In the genomic region with DNA sequence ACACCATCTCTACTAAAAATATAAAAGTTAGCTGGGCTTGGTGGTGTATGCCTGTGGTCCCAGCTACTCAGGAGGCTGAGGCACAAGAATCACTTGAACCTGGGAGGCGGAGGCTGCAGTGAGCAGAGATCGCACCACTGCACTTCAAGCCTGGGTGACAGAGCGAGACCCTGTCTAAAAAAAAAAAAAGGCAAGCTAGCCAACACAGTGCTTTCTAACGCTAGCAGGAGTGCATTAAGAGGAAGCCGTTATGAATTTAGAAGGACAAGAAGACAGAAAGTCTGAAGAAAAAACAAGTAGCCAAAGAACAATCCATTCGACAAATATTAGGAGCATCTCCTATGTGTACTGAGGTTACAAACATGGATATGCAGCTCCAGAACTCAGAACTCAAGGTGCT, we compare ENCODE assay signal across 23 cellular contexts. TPM values are rescaled to one million over a fixed set of nuclear protein-coding genes. Genes with fewer than 3 reads are reported as not detected.
DNase-seq lines count a peak whose midpoint lies in the region; ATAC-seq and TF ChIP-seq lines count a peak whose summit lies in the region.
"Had no signal": no experiment of that assay in that cellular context is flagged by ENCODE, and none has a peak within 500 bp of the region (broad histone marks: within the 10 kb centered on the region; RNA-seq: fewer than 3 reads in every experiment).

No MANE protein-coding gene starts in this region.

- H3K4me1 ChIP-seq in GM23338 (ENCODE audit: insufficient read depth), result no peaks in the 10 kb centered on the region
- H3K4me1 ChIP-seq: gastrocnemius medialis had no signal

- intact Hi-C loops in activated CD4-positive, alpha-beta T cell treated with anti-CD3 and anti-CD28 coated beads, Interleukin-2, amount 10 ng/mL, durations not matched to agents 24 days and 14 days (cut with micrococcal nuclease), result no loop called here
- intact Hi-C loops in natural killer cell (cut with micrococcal nuclease), result no loop called here

- no peak overlapping the region for H3K27ac ChIP-seq in GM23338 (ENCODE audit: low read depth)
- H3K27ac ChIP-seq: gastrocnemius medialis, ovary, RWPE1, thoracic aorta had no signal

- no peak for TF ChIP-seq CTCF in natural killer cell (IDR thresholded peaks at IDR 0.05)
- TF ChIP-seq CTCF in GM23338 (conservative IDR thresholded peaks at IDR 0.05; ENCODE audit: low read depth in 2 of 2), result no peak

- no peak overlapping the region for H2AFZ ChIP-seq in GM23338

- H3K36me3 Mint-ChIP-seq in activated CD4-positive, alpha-beta T cell treated with anti-CD3 and anti-CD28 coated beads, Interleukin-2, amount 10 ng/mL, durations not matched to agents 24 days and 14 days (ENCODE audit: low read depth), result no peaks in the 10 kb centered on the region
- H3K36me3 Mint-ChIP-seq in T-helper 17 cell (ENCODE audit: low read depth), result peaks cover 3% of the 10 kb centered on the region
- no peaks in the 10 kb centered on the region for H3K36me3 Mint-ChIP-seq in natural killer cell
- no peaks in the 10 kb centered on the region for H3K36me3 Mint-ChIP-seq in GM23338 (ENCODE audit: low read depth)

- no peak overlapping the region for H3K4me3 Mint-ChIP-seq in activated CD4-positive, alpha-beta T cell treated with anti-CD3 and anti-CD28 coated beads, Interleukin-2, amount 10 ng/mL, durations not matched to agents 24 days and 14 days
- H3K4me3 Mint-ChIP-seq in T-helper 17 cell (no peak overlapping the region), natural killer cell (no peak overlapping the region), GM23338 (no peak overlapping the region)
- H3K4me3 Mint-ChIP-seq: H9 had no signal

- peaks cover 58% of the 10 kb centered on the region for H3K4me1 Mint-ChIP-seq in activated CD4-positive, alpha-beta T cell treated with anti-CD3 and anti-CD28 coated beads, Interleukin-2, amount 10 ng/mL, durations not matched to agents 24 days and 14 days
- peaks cover 37% of the 10 kb centered on the region for H3K4me1 Mint-ChIP-seq in T-helper 17 cell
- peaks cover 42 to 48% of the 10 kb centered on the region in 2 donors for H3K4me1 Mint-ChIP-seq in natural killer cell
- no peaks in the 10 kb centered on the region; the same call in 2 of the 3 replicates for H3K4me1 Mint-ChIP-seq in GM23338
- H3K4me1 Mint-ChIP-seq: H9 had no signal

- no peaks in the 10 kb centered on the region for H3K27me3 ChIP-seq in GM23338 (ENCODE audit: insufficient read depth)
- H3K27me3 ChIP-seq: gastrocnemius medialis, ovary had no signal

- H3K9me3 ChIP-seq in T-helper 17 cell (ENCODE audit: control insufficient read depth, low read length, poor library complexity, severe bottlenecking), result no peaks in the 10 kb centered on the region
- H3K9me3 ChIP-seq: gastrocnemius medialis, ovary, SK-N-SH, thoracic aorta had no signal

- no peak for DNase-seq in activated CD4-positive, alpha-beta T cell treated with anti-CD3 and anti-CD28 coated beads, Interleukin-2, amount 10 ng/mL, durations not matched to agents 24 days and 14 days
- no peak for DNase-seq in activated CD4-positive, alpha-beta T cell treated with anti-CD3 and anti-CD28 coated beads, Interleukin-2, amount 50 U/mL, for 1 hour
- DNase-seq in T-helper 17 cell (no peak), natural killer cell (no peak), GM23338 (ENCODE audit: low spot score) (no peak), NCI-H2081 treated with DMSO at 0.1 percent for 48 hours (lab: John Stamatoyannopoulos, UW) (no peak)
- no peak for DNase-seq in activated CD4-positive, CD25-positive, alpha-beta regulatory T cell (lab: John Stamatoyannopoulos, UW)
- DNase-seq: activated CD4-positive, alpha-beta T cell treated with anti-CD3 and anti-CD28 coated beads for 36 hours; anterior cingulate cortex; central memory CD4-positive, alpha-beta T cell; gastrocnemius medialis; H9; left cardiac atrium; mesendoderm; naive thymus-derived CD4-positive, alpha-beta T cell; NCI-H1105; NCI-H524; ovary; right cardiac atrium; SK-N-SH had no signal

- no peaks in the 10 kb centered on the region for H3K79me2 ChIP-seq in GM23338 (replicated peaks; ENCODE audit: insufficient read depth)

- no peaks in the 10 kb centered on the region for H3K36me3 ChIP-seq in GM23338 (ENCODE audit: insufficient read depth)
- H3K36me3 ChIP-seq: gastrocnemius medialis, ovary, thoracic aorta had no signal

- no peak overlapping the region for H3K4me2 ChIP-seq in GM23338
- H3K4me2 ChIP-seq: SK-N-SH had no signal

- H3K9me2 ChIP-seq in GM23338 (ENCODE audit: insufficient read depth), result no peaks in the 10 kb centered on the region
- H3K9me2 ChIP-seq: SK-N-SH had no signal

- H3K4me3 ChIP-seq in GM23338, result no peak overlapping the region
- H3K4me3 ChIP-seq: gastrocnemius medialis, ovary, thoracic aorta had no signal

- no peaks in the 10 kb centered on the region for H3F3A ChIP-seq in GM23338 (replicated peaks; ENCODE audit: low read depth)

- no peaks in the 10 kb centered on the region for H4K20me1 ChIP-seq in GM23338 (replicated peaks; ENCODE audit: insufficient read depth)

- H3K27me3 Mint-ChIP-seq in activated CD4-positive, alpha-beta T cell treated with anti-CD3 and anti-CD28 coated beads, Interleukin-2, amount 10 ng/mL, durations not matched to agents 24 days and 14 days, result no peaks in the 10 kb centered on the region
- H3K27me3 Mint-ChIP-seq in T-helper 17 cell, result no peaks in the 10 kb centered on the region
- no peaks in the 10 kb centered on the region for H3K27me3 Mint-ChIP-seq in natural killer cell (ENCODE audit: low read depth in 2 of 2)
- peaks cover 9% of the 10 kb centered on the region for H3K27me3 Mint-ChIP-seq in GM23338 (ENCODE audit: insufficient read depth, low read depth, poor library complexity)

- peak; percentile 16 for ATAC-seq in GM19351 (IDR thresholded peaks at IDR 0.05; ENCODE audit: unreplicated experiment)
- ATAC-seq in T-helper 17 cell, result no peak
- no peak for ATAC-seq in natural killer cell
- no peak for ATAC-seq in GM23338
- ATAC-seq: activated CD4-positive, alpha-beta T cell treated with anti-CD3 and anti-CD28 coated beads for 36 hours; gastrocnemius medialis; left cardiac atrium; naive thymus-derived CD4-positive, alpha-beta T cell; right cardiac atrium had no signal

- peak overlapping the region; percentile 95 for H3K27ac Mint-ChIP-seq in activated CD4-positive, alpha-beta T cell treated with anti-CD3 and anti-CD28 coated beads, Interleukin-2, amount 10 ng/mL, durations not matched to agents 24 days and 14 days
- peak overlapping the region; percentile 95 for H3K27ac Mint-ChIP-seq in T-helper 17 cell
- peak overlapping the region; percentile 93 to 96 for H3K27ac Mint-ChIP-seq in natural killer cell
- H3K27ac Mint-ChIP-seq in GM23338, result no peak overlapping the region

- H3K9me3 Mint-ChIP-seq in activated CD4-positive, alpha-beta T cell treated with anti-CD3 and anti-CD28 coated beads, Interleukin-2, amount 10 ng/mL, durations not matched to agents 24 days and 14 days, result no peaks in the 10 kb centered on the region
- H3K9me3 Mint-ChIP-seq in natural killer cell (no peaks in the 10 kb centered on the region), GM23338 (no peaks in the 10 kb centered on the region)
- H3K9me3 Mint-ChIP-seq: H9 had no signal

RNA-seq across cellular contexts. Expression of gene BHLHE40, which starts 28.6 kb away (rescaled TPM):
- 368 and 375 TPM in 2 replicates for total RNA-seq in activated CD4-positive, alpha-beta T cell treated with anti-CD3 and anti-CD28 coated beads, Interleukin-2, amount 10 ng/mL, durations not matched to agents 24 days and 14 days
- 100 to 1,000 TPM; 295 to 329 TPM for total RNA-seq in T-helper 17 cell
- total RNA-seq in natural killer cell, result 100 to 1,000 TPM; 512 to 725 (median 719) TPM
- total RNA-seq in GM23338 (2014; rRNA removed; shearing (Covaris generic)), result 1.7 and 2.2 TPM in 2 replicates
- polyA plus RNA-seq in GM23338 (2016; fragmentation: Nextera tagmentation; extraction: Ambion mirVana), result 1.7 and 2.0 TPM in 2 replicates

Comparison
In these comparisons a context has a peak if more than half of its experiments do, and no peak if none do; other contexts are left out.
1. RNA of gene BHLHE40, which starts 28.6 kb away (total RNA-seq): 512 to 725 TPM in natural killer cell, 368 to 375 TPM in activated CD4-positive, alpha-beta T cell treated with anti-CD3 and anti-CD28 coated beads, Interleukin-2, amount 10 ng/mL, durations not matched to agents 24 days and 14 days and 295 to 329 TPM in T-helper 17 cell; 1.7 to 2.2 TPM in GM23338; every median in the first group is over 10 times any median in the second.